In genomic region chr5:43588842-43589241, GRCh38 we compare ENCODE assay signal across 8 cellular contexts.
"Had no signal": no experiment of that assay in that cellular context is flagged by ENCODE, and none has a peak within 500 bp of the region (broad histone marks: within the 10 kb centered on the region; RNA-seq: fewer than 3 reads in every experiment).

No MANE protein-coding gene starts in this region.

- H3K27ac ChIP-seq: GM23248, KMS-11 had no signal

- DNase-seq: GM23248, GOT3, H7, HCEC 1CT, HFFc6, IMR-90, KBM-7 had no signal

- H3K4me3 ChIP-seq: GM23248 had no signal

- H3K27ac Mint-ChIP-seq: HFFc6 had no signal

- H3K9me3 Mint-ChIP-seq: HFFc6 had no signal

- H3K9ac ChIP-seq: GM23248, KMS-11 had no signal

- H2AFZ ChIP-seq: GM23248 had no signal

- H3K4me2 ChIP-seq: KMS-11 had no signal

- H3K4me3 Mint-ChIP-seq: HFFc6 had no signal
